ENCODE assay signal across 9 cellular contexts in genomic region chr4:168304744-168305459, GRCh38. TPM values are rescaled to one million over a fixed set of nuclear protein-coding genes. Genes with fewer than 3 reads are reported as not detected.
DNase-seq lines count a peak whose midpoint lies in the region; ATAC-seq and TF ChIP-seq lines count a peak whose summit lies in the region.
"Had no signal": no experiment of that assay in that cellular context is flagged by ENCODE, and none has a peak within 500 bp of the region (broad histone marks: within the 10 kb centered on the region; RNA-seq: fewer than 3 reads in every experiment).

No MANE protein-coding gene starts in this region.

- no peak overlapping the region for H3K4me3 ChIP-seq in cardiac fibroblast (replicated peaks in 1 of 2; ENCODE audit: low read depth in 2 of 2, low read length in 2 of 2)
- no peak overlapping the region for H3K4me3 ChIP-seq in retinal pigment epithelial cell (ENCODE audit: low read length)

- DNase-seq in NCI-H1417 (lab: John Stamatoyannopoulos, UW): peak in 2 of 3 experiments; percentile 12 to 84
- no peak for DNase-seq in NCI-H1417 treated with DMSO at 0.1 percent for 48 hours (lab: John Stamatoyannopoulos, UW)
- DNase-seq in NCI-H2029 (lab: John Stamatoyannopoulos, UW): peak; percentile 69
- DNase-seq in cardiac fibroblast (ENCODE audit: low read depth in 2 of 2): peak; percentile 29 to 93
- DNase-seq in retinal pigment epithelial cell (ENCODE audit: low read depth): peak; percentile 29
- DNase-seq in NCI-H510A treated with DMSO at 0.1 percent for 48 hours (lab: John Stamatoyannopoulos, UW): no peak
- DNase-seq in occipital lobe (lab: John Stamatoyannopoulos, UW): no peak

- ATAC-seq in GM18519 (IDR thresholded peaks at IDR 0.05; ENCODE audit: low FRiP score, unreplicated experiment): no peak
- ATAC-seq: sciatic nerve had no signal

- TF ChIP-seq CTCF in cardiac fibroblast (IDR thresholded peaks at IDR 0.05; ENCODE audit: low read depth, low read length): no peak
- no peak for TF ChIP-seq CTCF in retinal pigment epithelial cell (conservative IDR thresholded peaks at IDR 0.05; ENCODE audit: low read depth, low read length)

RNA-seq across cellular contexts. Expression of gene DDX60, which starts 13.7 kb away (rescaled TPM):
- total RNA-seq in occipital lobe: 6.7 TPM

Comparison
In these comparisons a context has a peak if more than half of its experiments do, and no peak if none do; other contexts are left out.
1. DNase-seq: peak in NCI-H1417 (2 of 3), NCI-H2029 (single experiment), cardiac fibroblast (2 of 2) and retinal pigment epithelial cell (single experiment); none in NCI-H1417 treated with DMSO at 0.1 percent for 48 hours (single experiment), NCI-H510A treated with DMSO at 0.1 percent for 48 hours (single experiment) and occipital lobe (single experiment).